In the genomic region with DNA sequence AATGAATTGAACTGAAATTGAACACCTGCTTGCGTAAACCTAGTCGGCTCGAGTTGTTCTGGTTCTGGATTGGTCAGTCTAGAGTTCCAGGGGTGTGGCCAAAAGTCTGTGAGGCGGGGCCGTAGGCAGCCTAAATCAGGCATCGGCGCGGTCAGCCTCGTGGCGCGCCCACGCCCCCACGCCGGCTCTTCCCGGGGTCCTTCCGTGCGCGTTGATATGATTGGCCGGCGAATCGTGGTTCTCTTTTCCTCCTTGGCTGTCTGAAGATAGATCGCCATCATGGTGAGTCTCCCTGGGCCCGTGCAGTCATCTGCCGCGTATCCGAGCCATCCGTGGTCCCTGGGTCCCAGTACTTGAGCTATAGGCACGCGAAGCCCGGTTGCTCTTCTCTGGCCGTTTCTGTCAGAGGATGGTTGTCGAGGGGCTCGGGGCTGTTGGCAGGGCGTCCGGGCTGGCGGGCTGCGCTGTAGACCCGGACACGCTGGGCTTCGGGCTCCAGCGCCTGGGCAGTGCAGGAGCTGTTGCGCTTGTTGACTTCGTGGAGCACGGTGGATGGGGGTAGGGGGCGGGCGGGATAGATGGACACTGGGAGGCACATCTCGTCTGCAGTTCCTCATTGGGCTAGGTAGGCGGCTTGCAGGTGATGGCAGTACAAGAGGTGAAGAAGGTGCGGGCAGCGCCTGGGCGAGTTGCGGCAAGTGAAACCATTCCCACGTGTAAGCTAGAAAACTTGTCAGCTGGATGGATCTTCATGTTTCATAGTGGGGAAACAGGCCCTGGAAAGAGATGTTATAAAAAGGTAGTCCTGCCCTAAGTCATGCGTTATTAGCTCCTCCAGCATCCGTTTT, we compare ENCODE assay signal across 1 cellular context.
TF ChIP-seq lines count a peak whose summit lies in the region.

A gene (plus strand): TSS at position 241 of the 848 bp plus-strand sequence. CDS start 39 bp downstream, at position 280.

TF ChIP-seq in HepG2, 621 proteins besides CTCF, POLR2A, EP300 and RAD21 (continued from another document and continues in another):
- TF ChIP-seq MEIS1 (CRISPR knock-in tag; IDR thresholded peaks at IDR 0.05; ENCODE audit: borderline replicate concordance) (no peak; the same call in 1 of the 2 replicates), ZNF883 (CRISPR knock-in tag; IDR thresholded peaks at IDR 0.05; ENCODE audit: not compliant biosample characterization) (peak; percentile 42), ZNF230 (CRISPR knock-in tag; IDR thresholded peaks at IDR 0.05) (no peak), FOSL1 (CRISPR knock-in tag; IDR thresholded peaks at IDR 0.05; ENCODE audit: borderline replicate concordance) (0 out of 2 replicates have a peak, but pooled peaks have one; percentile 11), KMT2A (CRISPR knock-in tag; IDR thresholded peaks at IDR 0.05) (peak; percentile 88), HHEX (CRISPR knock-in tag; IDR thresholded peaks at IDR 0.05) (no peak), FOXJ3 (CRISPR knock-in tag; IDR thresholded peaks at IDR 0.05; ENCODE audit: borderline replicate concordance) (no peak), SPEN (CRISPR knock-in tag; IDR thresholded peaks at IDR 0.05; ENCODE audit: low read depth) (peak; percentile 97), ELF3 (CRISPR knock-in tag; IDR thresholded peaks at IDR 0.05) (peak; percentile 72), ZBTB20 (CRISPR knock-in tag; IDR thresholded peaks at IDR 0.05; ENCODE audit: borderline replicate concordance, low read depth) (peak; percentile 82; the same call in 1 of the 2 replicates), KMT2B (CRISPR knock-in tag; IDR thresholded peaks at IDR 0.05) (peak; percentile 65; the same call in 1 of the 2 replicates), RBM39 (IDR thresholded peaks at IDR 0.05; ENCODE audit: low read depth, low read length, poor library complexity, severe bottlenecking) (peak; percentile 60), ZNF441 (CRISPR knock-in tag; IDR thresholded peaks at IDR 0.05; ENCODE audit: borderline replicate concordance) (peak; percentile 72; the same call in 1 of the 2 replicates), ZNF660 (CRISPR knock-in tag; IDR thresholded peaks at IDR 0.05; ENCODE audit: borderline replicate concordance, low read depth) (no peak), JUNB (CRISPR knock-in tag; IDR thresholded peaks at IDR 0.05; ENCODE audit: borderline replicate concordance) (no peak), ZSCAN29 (CRISPR knock-in tag; conservative IDR thresholded peaks at IDR 0.05) (no peak; the same call in 1 of the 2 replicates), SETDB1 (CRISPR knock-in tag; IDR thresholded peaks at IDR 0.05; ENCODE audit: borderline replicate concordance) (no peak), CBX2 (IDR thresholded peaks at IDR 0.05; ENCODE audit: low read depth, low read length) (no peak), CBX2 (CRISPR knock-in tag; IDR thresholded peaks at IDR 0.05; ENCODE audit: low read depth) (no peak), SMYD3 (CRISPR knock-in tag; IDR thresholded peaks at IDR 0.05) (peak; percentile 75; the same call in 1 of the 2 replicates), ZNF274 (CRISPR knock-in tag; IDR thresholded peaks at IDR 0.05) (peak; percentile 90; the same call in 1 of the 2 replicates), CREM (IDR thresholded peaks at IDR 0.05) (peak; percentile 73), CREM (CRISPR knock-in tag; IDR thresholded peaks at IDR 0.05) (no peak), STAT5B (CRISPR knock-in tag; IDR thresholded peaks at IDR 0.05) (no peak), ZFP62 (CRISPR knock-in tag; IDR thresholded peaks at IDR 0.05) (no peak), KAT2B (IDR thresholded peaks at IDR 0.05; ENCODE audit: borderline replicate concordance, low read depth, low read length) (no peak), ZNF792 (CRISPR knock-in tag; IDR thresholded peaks at IDR 0.05) (peak; percentile 79), ZNF766 (CRISPR knock-in tag; IDR thresholded peaks at IDR 0.05; ENCODE audit: borderline replicate concordance) (no peak), NPAS2 (CRISPR knock-in tag; IDR thresholded peaks at IDR 0.05; ENCODE audit: borderline replicate concordance) (no peak), NR1H2 (CRISPR knock-in tag; IDR thresholded peaks at IDR 0.05; ENCODE audit: borderline replicate concordance, low read depth) (no peak), SUZ12 (IDR thresholded peaks at IDR 0.05; ENCODE audit: low read depth, low read length) (no peak), ARNT2 (CRISPR knock-in tag; IDR thresholded peaks at IDR 0.05; ENCODE audit: low read depth) (0 out of 2 replicates have a peak, but pooled peaks have one; percentile 54)
- TF ChIP-seq, protein P1, sequence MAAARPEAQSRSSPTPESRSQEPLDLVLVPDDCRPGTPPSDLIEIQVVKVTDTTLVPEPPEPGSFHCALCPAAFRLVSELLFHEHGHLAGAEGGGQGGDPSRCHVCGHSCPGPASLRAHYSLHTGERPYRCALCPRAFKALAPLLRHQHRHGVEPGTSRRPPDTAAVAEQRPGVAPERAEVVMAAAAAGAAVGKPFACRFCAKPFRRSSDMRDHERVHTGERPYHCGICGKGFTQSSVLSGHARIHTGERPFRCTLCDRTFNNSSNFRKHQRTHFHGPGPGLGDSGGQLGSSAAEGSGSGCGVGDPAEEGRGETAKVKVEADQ (CRISPR knock-in tag; IDR thresholded peaks at IDR 0.05; ENCODE audit: borderline replicate concordance) = 0 out of 2 replicates have a peak, but pooled peaks have one; percentile 43
- TF ChIP-seq, protein P2, sequence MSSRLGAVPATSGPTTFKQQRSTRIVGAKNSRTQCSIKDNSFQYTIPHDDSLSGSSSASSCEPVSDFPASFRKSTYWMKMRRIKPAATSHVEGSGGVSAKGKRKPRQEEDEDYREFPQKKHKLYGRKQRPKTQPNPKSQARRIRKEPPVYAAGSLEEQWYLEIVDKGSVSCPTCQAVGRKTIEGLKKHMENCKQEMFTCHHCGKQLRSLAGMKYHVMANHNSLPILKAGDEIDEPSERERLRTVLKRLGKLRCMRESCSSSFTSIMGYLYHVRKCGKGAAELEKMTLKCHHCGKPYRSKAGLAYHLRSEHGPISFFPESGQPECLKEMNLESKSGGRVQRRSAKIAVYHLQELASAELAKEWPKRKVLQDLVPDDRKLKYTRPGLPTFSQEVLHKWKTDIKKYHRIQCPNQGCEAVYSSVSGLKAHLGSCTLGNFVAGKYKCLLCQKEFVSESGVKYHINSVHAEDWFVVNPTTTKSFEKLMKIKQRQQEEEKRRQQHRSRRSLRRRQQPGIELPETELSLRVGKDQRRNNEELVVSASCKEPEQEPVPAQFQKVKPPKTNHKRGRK (CRISPR knock-in tag; IDR thresholded peaks at IDR 0.05) = no peak
- TF ChIP-seq, protein P3, sequence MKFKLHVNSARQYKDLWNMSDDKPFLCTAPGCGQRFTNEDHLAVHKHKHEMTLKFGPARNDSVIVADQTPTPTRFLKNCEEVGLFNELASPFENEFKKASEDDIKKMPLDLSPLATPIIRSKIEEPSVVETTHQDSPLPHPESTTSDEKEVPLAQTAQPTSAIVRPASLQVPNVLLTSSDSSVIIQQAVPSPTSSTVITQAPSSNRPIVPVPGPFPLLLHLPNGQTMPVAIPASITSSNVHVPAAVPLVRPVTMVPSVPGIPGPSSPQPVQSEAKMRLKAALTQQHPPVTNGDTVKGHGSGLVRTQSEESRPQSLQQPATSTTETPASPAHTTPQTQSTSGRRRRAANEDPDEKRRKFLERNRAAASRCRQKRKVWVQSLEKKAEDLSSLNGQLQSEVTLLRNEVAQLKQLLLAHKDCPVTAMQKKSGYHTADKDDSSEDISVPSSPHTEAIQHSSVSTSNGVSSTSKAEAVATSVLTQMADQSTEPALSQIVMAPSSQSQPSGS (CRISPR knock-in tag; IDR thresholded peaks at IDR 0.05) = no peak
- TF ChIP-seq, protein P4, sequence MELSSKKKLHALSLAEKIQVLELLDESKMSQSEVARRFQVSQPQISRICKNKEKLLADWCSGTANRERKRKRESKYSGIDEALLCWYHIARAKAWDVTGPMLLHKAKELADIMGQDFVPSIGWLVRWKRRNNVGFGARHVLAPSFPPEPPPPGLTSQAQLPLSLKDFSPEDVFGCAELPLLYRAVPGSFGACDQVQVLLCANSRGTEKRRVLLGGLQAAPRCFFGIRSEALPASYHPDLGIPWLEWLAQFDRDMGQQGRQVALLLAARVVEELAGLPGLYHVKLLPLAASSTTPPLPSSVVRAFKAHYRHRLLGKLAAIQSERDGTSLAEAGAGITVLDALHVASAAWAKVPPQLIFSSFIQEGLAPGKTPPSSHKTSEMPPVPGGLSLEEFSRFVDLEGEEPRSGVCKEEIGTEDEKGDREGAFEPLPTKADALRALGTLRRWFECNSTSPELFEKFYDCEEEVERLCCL (CRISPR knock-in tag; IDR thresholded peaks at IDR 0.05; ENCODE audit: borderline replicate concordance) = 0 out of 2 replicates have a peak, but pooled peaks have one; percentile 39
- TF ChIP-seq, protein P5, sequence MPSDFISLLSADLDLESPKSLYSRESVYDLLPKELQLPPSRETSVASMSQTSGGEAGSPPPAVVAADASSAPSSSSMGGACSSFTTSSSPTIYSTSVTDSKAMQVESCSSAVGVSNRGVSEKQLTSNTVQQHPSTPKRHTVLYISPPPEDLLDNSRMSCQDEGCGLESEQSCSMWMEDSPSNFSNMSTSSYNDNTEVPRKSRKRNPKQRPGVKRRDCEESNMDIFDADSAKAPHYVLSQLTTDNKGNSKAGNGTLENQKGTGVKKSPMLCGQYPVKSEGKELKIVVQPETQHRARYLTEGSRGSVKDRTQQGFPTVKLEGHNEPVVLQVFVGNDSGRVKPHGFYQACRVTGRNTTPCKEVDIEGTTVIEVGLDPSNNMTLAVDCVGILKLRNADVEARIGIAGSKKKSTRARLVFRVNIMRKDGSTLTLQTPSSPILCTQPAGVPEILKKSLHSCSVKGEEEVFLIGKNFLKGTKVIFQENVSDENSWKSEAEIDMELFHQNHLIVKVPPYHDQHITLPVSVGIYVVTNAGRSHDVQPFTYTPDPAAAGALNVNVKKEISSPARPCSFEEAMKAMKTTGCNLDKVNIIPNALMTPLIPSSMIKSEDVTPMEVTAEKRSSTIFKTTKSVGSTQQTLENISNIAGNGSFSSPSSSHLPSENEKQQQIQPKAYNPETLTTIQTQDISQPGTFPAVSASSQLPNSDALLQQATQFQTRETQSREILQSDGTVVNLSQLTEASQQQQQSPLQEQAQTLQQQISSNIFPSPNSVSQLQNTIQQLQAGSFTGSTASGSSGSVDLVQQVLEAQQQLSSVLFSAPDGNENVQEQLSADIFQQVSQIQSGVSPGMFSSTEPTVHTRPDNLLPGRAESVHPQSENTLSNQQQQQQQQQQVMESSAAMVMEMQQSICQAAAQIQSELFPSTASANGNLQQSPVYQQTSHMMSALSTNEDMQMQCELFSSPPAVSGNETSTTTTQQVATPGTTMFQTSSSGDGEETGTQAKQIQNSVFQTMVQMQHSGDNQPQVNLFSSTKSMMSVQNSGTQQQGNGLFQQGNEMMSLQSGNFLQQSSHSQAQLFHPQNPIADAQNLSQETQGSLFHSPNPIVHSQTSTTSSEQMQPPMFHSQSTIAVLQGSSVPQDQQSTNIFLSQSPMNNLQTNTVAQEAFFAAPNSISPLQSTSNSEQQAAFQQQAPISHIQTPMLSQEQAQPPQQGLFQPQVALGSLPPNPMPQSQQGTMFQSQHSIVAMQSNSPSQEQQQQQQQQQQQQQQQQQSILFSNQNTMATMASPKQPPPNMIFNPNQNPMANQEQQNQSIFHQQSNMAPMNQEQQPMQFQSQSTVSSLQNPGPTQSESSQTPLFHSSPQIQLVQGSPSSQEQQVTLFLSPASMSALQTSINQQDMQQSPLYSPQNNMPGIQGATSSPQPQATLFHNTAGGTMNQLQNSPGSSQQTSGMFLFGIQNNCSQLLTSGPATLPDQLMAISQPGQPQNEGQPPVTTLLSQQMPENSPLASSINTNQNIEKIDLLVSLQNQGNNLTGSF (CRISPR knock-in tag; IDR thresholded peaks at IDR 0.05) = no peak; the same call in 1 of the 2 replicates
- TF ChIP-seq, protein P6, sequence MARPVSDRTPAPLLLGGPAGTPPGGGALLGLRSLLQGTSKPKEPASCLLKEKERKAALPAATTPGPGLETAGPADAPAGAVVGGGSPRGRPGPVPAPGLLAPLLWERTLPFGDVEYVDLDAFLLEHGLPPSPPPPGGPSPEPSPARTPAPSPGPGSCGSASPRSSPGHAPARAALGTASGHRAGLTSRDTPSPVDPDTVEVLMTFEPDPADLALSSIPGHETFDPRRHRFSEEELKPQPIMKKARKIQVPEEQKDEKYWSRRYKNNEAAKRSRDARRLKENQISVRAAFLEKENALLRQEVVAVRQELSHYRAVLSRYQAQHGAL (CRISPR knock-in tag; IDR thresholded peaks at IDR 0.05; ENCODE audit: not compliant biosample characterization) = peak; percentile 49
- TF ChIP-seq, protein P7, sequence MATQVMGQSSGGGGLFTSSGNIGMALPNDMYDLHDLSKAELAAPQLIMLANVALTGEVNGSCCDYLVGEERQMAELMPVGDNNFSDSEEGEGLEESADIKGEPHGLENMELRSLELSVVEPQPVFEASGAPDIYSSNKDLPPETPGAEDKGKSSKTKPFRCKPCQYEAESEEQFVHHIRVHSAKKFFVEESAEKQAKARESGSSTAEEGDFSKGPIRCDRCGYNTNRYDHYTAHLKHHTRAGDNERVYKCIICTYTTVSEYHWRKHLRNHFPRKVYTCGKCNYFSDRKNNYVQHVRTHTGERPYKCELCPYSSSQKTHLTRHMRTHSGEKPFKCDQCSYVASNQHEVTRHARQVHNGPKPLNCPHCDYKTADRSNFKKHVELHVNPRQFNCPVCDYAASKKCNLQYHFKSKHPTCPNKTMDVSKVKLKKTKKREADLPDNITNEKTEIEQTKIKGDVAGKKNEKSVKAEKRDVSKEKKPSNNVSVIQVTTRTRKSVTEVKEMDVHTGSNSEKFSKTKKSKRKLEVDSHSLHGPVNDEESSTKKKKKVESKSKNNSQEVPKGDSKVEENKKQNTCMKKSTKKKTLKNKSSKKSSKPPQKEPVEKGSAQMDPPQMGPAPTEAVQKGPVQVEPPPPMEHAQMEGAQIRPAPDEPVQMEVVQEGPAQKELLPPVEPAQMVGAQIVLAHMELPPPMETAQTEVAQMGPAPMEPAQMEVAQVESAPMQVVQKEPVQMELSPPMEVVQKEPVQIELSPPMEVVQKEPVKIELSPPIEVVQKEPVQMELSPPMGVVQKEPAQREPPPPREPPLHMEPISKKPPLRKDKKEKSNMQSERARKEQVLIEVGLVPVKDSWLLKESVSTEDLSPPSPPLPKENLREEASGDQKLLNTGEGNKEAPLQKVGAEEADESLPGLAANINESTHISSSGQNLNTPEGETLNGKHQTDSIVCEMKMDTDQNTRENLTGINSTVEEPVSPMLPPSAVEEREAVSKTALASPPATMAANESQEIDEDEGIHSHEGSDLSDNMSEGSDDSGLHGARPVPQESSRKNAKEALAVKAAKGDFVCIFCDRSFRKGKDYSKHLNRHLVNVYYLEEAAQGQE (IDR thresholded peaks at IDR 0.05; ENCODE audit: borderline replicate concordance in 1 of 2, low read depth in 1 of 2, low read length in 2 of 2) = peak in 1 of 2 experiments; percentile 85; a peak in 1 of 4 replicates
- TF ChIP-seq, protein P8, sequence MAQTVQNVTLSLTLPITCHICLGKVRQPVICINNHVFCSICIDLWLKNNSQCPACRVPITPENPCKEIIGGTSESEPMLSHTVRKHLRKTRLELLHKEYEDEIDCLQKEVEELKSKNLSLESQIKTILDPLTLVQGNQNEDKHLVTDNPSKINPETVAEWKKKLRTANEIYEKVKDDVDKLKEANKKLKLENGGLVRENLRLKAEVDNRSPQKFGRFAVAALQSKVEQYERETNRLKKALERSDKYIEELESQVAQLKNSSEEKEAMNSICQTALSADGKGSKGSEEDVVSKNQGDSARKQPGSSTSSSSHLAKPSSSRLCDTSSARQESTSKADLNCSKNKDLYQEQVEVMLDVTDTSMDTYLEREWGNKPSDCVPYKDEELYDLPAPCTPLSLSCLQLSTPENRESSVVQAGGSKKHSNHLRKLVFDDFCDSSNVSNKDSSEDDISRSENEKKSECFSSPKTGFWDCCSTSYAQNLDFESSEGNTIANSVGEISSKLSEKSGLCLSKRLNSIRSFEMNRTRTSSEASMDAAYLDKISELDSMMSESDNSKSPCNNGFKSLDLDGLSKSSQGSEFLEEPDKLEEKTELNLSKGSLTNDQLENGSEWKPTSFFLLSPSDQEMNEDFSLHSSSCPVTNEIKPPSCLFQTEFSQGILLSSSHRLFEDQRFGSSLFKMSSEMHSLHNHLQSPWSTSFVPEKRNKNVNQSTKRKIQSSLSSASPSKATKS (CRISPR knock-in tag; IDR thresholded peaks at IDR 0.05) = no peak
